In the genomic region with DNA sequence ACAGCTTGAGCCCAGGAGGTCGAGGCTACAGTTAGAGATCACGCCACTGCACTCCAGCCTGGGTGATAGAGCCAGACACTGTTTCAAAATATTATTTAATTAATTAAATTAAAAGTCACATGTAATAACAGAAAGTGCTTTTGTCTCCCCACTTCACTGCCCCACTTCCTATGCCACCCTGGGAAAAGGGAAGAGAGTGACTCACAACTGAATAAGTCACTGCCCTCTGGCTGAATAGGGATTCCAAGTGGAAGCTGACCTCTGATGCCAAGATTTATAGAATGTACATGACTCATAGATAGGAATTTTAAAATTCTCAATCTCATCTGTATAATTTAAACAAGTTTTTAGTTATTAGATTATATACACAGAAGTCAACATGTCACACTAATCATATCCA, we compare ENCODE assay signal across 11 cellular contexts. TPM values are rescaled to one million over a fixed set of nuclear protein-coding genes. Genes with fewer than 3 reads are reported as not detected.
DNase-seq lines count a peak whose midpoint lies in the region; ATAC-seq, FAIRE-seq and TF ChIP-seq lines count a peak whose summit lies in the region.
"Had no signal": no experiment of that assay in that cellular context is flagged by ENCODE, and none has a peak within 500 bp of the region (broad histone marks: within the 10 kb centered on the region; RNA-seq: fewer than 3 reads in every experiment).

No MANE protein-coding gene starts in this region.

- H3K36me3 ChIP-seq in keratinocyte (ENCODE audit: control insufficient read depth in 2 of 2, extremely low read depth in 1 of 2, insufficient read depth in 2 of 2, low read length in 2 of 2), result peaks cover 0 to 2% of the 10 kb centered on the region in 2 experiments

- H3K4me2 ChIP-seq in keratinocyte (ENCODE audit: control insufficient read depth, extremely low read depth, insufficient read depth, low read depth, low read length), result peak overlapping the region; percentile 39

- no peak overlapping the region for H3K9ac ChIP-seq in keratinocyte (ENCODE audit: control insufficient read depth, extremely low read depth, insufficient read depth, low read length)

- no peaks in the 10 kb centered on the region for H3K9me1 ChIP-seq in keratinocyte (ENCODE audit: control insufficient read depth, extremely low read depth, insufficient read depth, low read length)

- H3K4me3 ChIP-seq in AG10803 (ENCODE audit: low read length) (no peak overlapping the region), keratinocyte (ENCODE audit: control insufficient read depth in 2 of 3, extremely low read depth in 1 of 3, insufficient read depth in 2 of 3, low read depth in 1 of 3, low read length in 3 of 3) (no peak overlapping the region)

- H3K27ac ChIP-seq in keratinocyte (ENCODE audit: control insufficient read depth, insufficient read depth, low read length), result peak overlapping the region; percentile 36

- TF ChIP-seq CTCF in AG10803 (conservative IDR thresholded peaks at IDR 0.05; ENCODE audit: low read length), result no peak
- no peak for TF ChIP-seq CTCF in keratinocyte (optimal IDR thresholded peaks at IDR 0.05 in 1 of 3, IDR thresholded peaks at IDR 0.05 in 1 of 3, conservative IDR thresholded peaks at IDR 0.05 in 1 of 3; ENCODE audit: extremely low read depth in 1 of 3, insufficient read depth in 2 of 3, low read length in 3 of 3)

- dilution Hi-C loops in keratinocyte (cut with MboI; ENCODE audit: extremely low pct_ligation_motif_present, low sequenced_read_pairs), result no loop called here

- no peaks in the 10 kb centered on the region for H3K79me2 ChIP-seq in keratinocyte (ENCODE audit: control insufficient read depth, insufficient read depth, low read length)

- no peak overlapping the region for H2AFZ ChIP-seq in keratinocyte (ENCODE audit: control insufficient read depth, low read length)

- H3K27me3 ChIP-seq in keratinocyte (ENCODE audit: control insufficient read depth, extremely low read depth, insufficient read depth, low read length), result no peaks in the 10 kb centered on the region

- H3K9me3 ChIP-seq in keratinocyte (ENCODE audit: control insufficient read depth, low read depth, low read length), result peaks cover 6% of the 10 kb centered on the region

- no peak for ATAC-seq in GM19452 (IDR thresholded peaks at IDR 0.05; ENCODE audit: unreplicated experiment)

- peaks cover 15% of the 10 kb centered on the region for H3K4me1 ChIP-seq in keratinocyte (ENCODE audit: control insufficient read depth, extremely low read depth, insufficient read depth, low read length)

- peak; percentile 65 for FAIRE-seq in keratinocyte (lab: Jason Lieb, UNC)

- H4K20me1 ChIP-seq in keratinocyte (ENCODE audit: control insufficient read depth, extremely low read depth, insufficient read depth, low read length), result no peaks in the 10 kb centered on the region

- peak; percentile 63 for DNase-seq in AG10803 (ENCODE audit: low read depth)
- peak; percentile 67 for DNase-seq in HS-5 (ENCODE audit: low read depth)
- peak; percentile 50 for DNase-seq in astrocyte of the hippocampus (ENCODE audit: low read depth, low spot score)
- DNase-seq in keratinocyte (ENCODE audit: low read depth, low spot score), result peak; percentile 19
- no peak for DNase-seq in OCI-M1 (lab: John Stamatoyannopoulos, UW)
- DNase-seq in globus pallidus (ENCODE audit: low spot score), result no peak
- no peak for DNase-seq in NCI-H2196 (lab: John Stamatoyannopoulos, UW; ENCODE audit: unreplicated experiment)
- DNase-seq: activated naive CD4-positive, alpha-beta T cell; COR-L47; NCI-H1436 had no signal

RNA-seq across cellular contexts. Expression of gene ERVV-1, which starts 22.2 kb away (rescaled TPM):
- polyA plus RNA-seq in keratinocyte, result not detected in 3 replicates
- polyA plus RNA-seq in keratinocyte (2011; ENCODE audit: low read depth), result not detected
- polyA plus RNA-seq in keratinocyte (2011; cell fraction: cytosol; rRNA removed), result not detected in 2 replicates
- not detected in 2 replicates for polyA plus RNA-seq in keratinocyte (2011; cell fraction: nucleus; rRNA removed)
- polyA plus RNA-seq in keratinocyte (2012; ENCODE audit: low replicate concordance), result not detected in 2 replicates
- polyA minus RNA-seq in keratinocyte, result not detected in 3 replicates
- not detected for polyA minus RNA-seq in keratinocyte (2011; cell fraction: cytosol; rRNA and poly(A)+ RNA removed)
- not detected in 2 replicates for polyA minus RNA-seq in keratinocyte (2011; cell fraction: nucleus; rRNA and poly(A)+ RNA removed)

RNA-seq across cellular contexts. Expression of gene ZNF816, which starts 28.8 kb away (rescaled TPM):
- 2.1 to 5.1 TPM (median 4.3 TPM) in 3 replicates for polyA plus RNA-seq in keratinocyte
- 1.8 TPM for polyA plus RNA-seq in keratinocyte (2011; ENCODE audit: low read depth)
- 2.0 and 4.7 TPM in 2 replicates for polyA plus RNA-seq in keratinocyte (2011; cell fraction: cytosol; rRNA removed)
- 4.3 and 5.0 TPM in 2 replicates for polyA plus RNA-seq in keratinocyte (2011; cell fraction: nucleus; rRNA removed)
- 3.7 and 5.9 TPM in 2 replicates for polyA plus RNA-seq in keratinocyte (2012; ENCODE audit: low replicate concordance)
- 2.3 to 8.5 TPM (median 5.1 TPM) in 3 replicates for polyA minus RNA-seq in keratinocyte
- polyA minus RNA-seq in keratinocyte (2011; cell fraction: cytosol; rRNA and poly(A)+ RNA removed), result 7.3 TPM
- 3.0 and 9.2 TPM in 2 replicates for polyA minus RNA-seq in keratinocyte (2011; cell fraction: nucleus; rRNA and poly(A)+ RNA removed)

RNA-seq across cellular contexts. Expression of gene ERVV-2, which starts 53.1 kb away (rescaled TPM):
- polyA plus RNA-seq in keratinocyte, result not detected in 3 replicates
- not detected for polyA plus RNA-seq in keratinocyte (2011; ENCODE audit: low read depth)
- 0.03 TPM in 1 of 2 replicates, not detected in the other for polyA plus RNA-seq in keratinocyte (2011; cell fraction: cytosol; rRNA removed)
- polyA plus RNA-seq in keratinocyte (2011; cell fraction: nucleus; rRNA removed), result 0.05 TPM in 1 of 2 replicates, not detected in the other
- not detected in 2 replicates for polyA plus RNA-seq in keratinocyte (2012; ENCODE audit: low replicate concordance)
- not detected in 3 replicates for polyA minus RNA-seq in keratinocyte
- polyA minus RNA-seq in keratinocyte (2011; cell fraction: cytosol; rRNA and poly(A)+ RNA removed), result not detected
- polyA minus RNA-seq in keratinocyte (2011; cell fraction: nucleus; rRNA and poly(A)+ RNA removed), result not detected in 2 replicates

Comparison
In these comparisons a context has a peak if more than half of its experiments do, and no peak if none do; other contexts are left out.
1. DNase-seq: peak in AG10803 (single experiment), HS-5 (single experiment), astrocyte of the hippocampus (single experiment) and keratinocyte (single experiment); none in OCI-M1 (single experiment), globus pallidus (single experiment) and NCI-H2196 (single experiment).